1 cellular context compared by ENCODE assay signal in the genomic region with DNA sequence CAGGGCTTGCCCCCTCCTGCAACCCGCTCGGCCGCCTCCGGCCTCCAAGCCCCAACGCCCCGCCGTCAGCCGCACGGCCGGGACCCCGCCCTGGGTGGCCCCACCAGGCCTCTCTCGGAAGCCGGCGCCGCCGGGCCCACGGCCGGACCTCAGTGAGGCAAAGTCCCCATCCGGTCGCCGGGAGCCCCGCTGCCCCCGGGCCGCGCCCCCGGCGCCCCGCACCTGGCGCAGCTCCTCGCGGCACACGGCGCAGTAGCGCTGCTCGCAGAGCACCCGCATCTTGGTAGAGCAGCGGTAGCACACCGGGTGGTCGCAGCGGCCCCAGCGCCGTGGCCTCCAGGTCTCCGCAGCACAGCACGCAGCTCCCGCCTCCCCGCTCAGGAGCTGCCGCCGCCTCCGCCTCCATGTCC.
TF ChIP-seq lines count a peak whose summit lies in the region.

No MANE protein-coding gene starts in this region.

TF ChIP-seq in K562, 482 proteins besides CTCF, POLR2A, EP300 and RAD21 (continued from another document):
- TF ChIP-seq, protein P1, sequence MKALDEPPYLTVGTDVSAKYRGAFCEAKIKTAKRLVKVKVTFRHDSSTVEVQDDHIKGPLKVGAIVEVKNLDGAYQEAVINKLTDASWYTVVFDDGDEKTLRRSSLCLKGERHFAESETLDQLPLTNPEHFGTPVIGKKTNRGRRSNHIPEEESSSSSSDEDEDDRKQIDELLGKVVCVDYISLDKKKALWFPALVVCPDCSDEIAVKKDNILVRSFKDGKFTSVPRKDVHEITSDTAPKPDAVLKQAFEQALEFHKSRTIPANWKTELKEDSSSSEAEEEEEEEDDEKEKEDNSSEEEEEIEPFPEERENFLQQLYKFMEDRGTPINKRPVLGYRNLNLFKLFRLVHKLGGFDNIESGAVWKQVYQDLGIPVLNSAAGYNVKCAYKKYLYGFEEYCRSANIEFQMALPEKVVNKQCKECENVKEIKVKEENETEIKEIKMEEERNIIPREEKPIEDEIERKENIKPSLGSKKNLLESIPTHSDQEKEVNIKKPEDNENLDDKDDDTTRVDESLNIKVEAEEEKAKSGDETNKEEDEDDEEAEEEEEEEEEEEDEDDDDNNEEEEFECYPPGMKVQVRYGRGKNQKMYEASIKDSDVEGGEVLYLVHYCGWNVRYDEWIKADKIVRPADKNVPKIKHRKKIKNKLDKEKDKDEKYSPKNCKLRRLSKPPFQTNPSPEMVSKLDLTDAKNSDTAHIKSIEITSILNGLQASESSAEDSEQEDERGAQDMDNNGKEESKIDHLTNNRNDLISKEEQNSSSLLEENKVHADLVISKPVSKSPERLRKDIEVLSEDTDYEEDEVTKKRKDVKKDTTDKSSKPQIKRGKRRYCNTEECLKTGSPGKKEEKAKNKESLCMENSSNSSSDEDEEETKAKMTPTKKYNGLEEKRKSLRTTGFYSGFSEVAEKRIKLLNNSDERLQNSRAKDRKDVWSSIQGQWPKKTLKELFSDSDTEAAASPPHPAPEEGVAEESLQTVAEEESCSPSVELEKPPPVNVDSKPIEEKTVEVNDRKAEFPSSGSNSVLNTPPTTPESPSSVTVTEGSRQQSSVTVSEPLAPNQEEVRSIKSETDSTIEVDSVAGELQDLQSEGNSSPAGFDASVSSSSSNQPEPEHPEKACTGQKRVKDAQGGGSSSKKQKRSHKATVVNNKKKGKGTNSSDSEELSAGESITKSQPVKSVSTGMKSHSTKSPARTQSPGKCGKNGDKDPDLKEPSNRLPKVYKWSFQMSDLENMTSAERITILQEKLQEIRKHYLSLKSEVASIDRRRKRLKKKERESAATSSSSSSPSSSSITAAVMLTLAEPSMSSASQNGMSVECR (CRISPR knock-in tag; IDR thresholded peaks at IDR 0.05) = no peak
- TF ChIP-seq, protein P2, sequence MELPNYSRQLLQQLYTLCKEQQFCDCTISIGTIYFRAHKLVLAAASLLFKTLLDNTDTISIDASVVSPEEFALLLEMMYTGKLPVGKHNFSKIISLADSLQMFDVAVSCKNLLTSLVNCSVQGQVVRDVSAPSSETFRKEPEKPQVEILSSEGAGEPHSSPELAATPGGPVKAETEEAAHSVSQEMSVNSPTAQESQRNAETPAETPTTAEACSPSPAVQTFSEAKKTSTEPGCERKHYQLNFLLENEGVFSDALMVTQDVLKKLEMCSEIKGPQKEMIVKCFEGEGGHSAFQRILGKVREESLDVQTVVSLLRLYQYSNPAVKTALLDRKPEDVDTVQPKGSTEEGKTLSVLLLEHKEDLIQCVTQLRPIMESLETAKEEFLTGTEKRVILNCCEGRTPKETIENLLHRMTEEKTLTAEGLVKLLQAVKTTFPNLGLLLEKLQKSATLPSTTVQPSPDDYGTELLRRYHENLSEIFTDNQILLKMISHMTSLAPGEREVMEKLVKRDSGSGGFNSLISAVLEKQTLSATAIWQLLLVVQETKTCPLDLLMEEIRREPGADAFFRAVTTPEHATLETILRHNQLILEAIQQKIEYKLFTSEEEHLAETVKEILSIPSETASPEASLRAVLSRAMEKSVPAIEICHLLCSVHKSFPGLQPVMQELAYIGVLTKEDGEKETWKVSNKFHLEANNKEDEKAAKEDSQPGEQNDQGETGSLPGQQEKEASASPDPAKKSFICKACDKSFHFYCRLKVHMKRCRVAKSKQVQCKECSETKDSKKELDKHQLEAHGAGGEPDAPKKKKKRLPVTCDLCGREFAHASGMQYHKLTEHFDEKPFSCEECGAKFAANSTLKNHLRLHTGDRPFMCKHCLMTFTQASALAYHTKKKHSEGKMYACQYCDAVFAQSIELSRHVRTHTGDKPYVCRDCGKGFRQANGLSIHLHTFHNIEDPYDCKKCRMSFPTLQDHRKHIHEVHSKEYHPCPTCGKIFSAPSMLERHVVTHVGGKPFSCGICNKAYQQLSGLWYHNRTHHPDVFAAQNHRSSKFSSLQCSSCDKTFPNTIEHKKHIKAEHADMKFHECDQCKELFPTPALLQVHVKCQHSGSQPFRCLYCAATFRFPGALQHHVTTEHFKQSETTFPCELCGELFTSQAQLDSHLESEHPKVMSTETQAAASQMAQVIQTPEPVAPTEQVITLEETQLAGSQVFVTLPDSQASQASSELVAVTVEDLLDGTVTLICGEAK (IDR thresholded peaks at IDR 0.05) = no peak
- TF ChIP-seq, protein P2 (CRISPR knock-in tag; IDR thresholded peaks at IDR 0.05) = no peak
- TF ChIP-seq ZSCAN29 (IDR thresholded peaks at IDR 0.05) (no peak), PHF20 (IDR thresholded peaks at IDR 0.05; ENCODE audit: partially characterized antibody) (no peak), SIN3A (IDR thresholded peaks at IDR 0.05; ENCODE audit: borderline replicate concordance in 2 of 2, control insufficient read depth in 1 of 2, low read depth in 2 of 2, low read length in 2 of 2) (0 out of 4 replicates have a peak, but pooled peaks of 1 of the 2 experiments have one; percentile 68), RCOR1 (IDR thresholded peaks at IDR 0.05; ENCODE audit: borderline replicate concordance in 1 of 2, low read depth in 2 of 2, low read length in 2 of 2) (no peak), ZNF121 (CRISPR knock-in tag; conservative IDR thresholded peaks at IDR 0.05) (no peak), XRCC5 (IDR thresholded peaks at IDR 0.05; ENCODE audit: low read depth, low read length) (no peak), EHMT2 (IDR thresholded peaks at IDR 0.05) (no peak), ZNF707 (CRISPR knock-in tag; conservative IDR thresholded peaks at IDR 0.05) (no peak), NUFIP1 (IDR thresholded peaks at IDR 0.05; ENCODE audit: partially characterized antibody) (no peak), TFAM (CRISPR knock-in tag; conservative IDR thresholded peaks at IDR 0.05) (no peak), KLF16 (IDR thresholded peaks at IDR 0.05) (no peak)
- TF ChIP-seq, protein P3, sequence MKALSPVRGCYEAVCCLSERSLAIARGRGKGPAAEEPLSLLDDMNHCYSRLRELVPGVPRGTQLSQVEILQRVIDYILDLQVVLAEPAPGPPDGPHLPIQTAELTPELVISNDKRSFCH (CRISPR knock-in tag; IDR thresholded peaks at IDR 0.05) = no peak
- TF ChIP-seq, protein P3 (tag; IDR thresholded peaks at IDR 0.05) = no peak
- TF ChIP-seq, protein P4, sequence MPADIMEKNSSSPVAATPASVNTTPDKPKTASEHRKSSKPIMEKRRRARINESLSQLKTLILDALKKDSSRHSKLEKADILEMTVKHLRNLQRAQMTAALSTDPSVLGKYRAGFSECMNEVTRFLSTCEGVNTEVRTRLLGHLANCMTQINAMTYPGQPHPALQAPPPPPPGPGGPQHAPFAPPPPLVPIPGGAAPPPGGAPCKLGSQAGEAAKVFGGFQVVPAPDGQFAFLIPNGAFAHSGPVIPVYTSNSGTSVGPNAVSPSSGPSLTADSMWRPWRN (IDR thresholded peaks at IDR 0.05; ENCODE audit: low read depth) = no peak
- TF ChIP-seq, protein P5, sequence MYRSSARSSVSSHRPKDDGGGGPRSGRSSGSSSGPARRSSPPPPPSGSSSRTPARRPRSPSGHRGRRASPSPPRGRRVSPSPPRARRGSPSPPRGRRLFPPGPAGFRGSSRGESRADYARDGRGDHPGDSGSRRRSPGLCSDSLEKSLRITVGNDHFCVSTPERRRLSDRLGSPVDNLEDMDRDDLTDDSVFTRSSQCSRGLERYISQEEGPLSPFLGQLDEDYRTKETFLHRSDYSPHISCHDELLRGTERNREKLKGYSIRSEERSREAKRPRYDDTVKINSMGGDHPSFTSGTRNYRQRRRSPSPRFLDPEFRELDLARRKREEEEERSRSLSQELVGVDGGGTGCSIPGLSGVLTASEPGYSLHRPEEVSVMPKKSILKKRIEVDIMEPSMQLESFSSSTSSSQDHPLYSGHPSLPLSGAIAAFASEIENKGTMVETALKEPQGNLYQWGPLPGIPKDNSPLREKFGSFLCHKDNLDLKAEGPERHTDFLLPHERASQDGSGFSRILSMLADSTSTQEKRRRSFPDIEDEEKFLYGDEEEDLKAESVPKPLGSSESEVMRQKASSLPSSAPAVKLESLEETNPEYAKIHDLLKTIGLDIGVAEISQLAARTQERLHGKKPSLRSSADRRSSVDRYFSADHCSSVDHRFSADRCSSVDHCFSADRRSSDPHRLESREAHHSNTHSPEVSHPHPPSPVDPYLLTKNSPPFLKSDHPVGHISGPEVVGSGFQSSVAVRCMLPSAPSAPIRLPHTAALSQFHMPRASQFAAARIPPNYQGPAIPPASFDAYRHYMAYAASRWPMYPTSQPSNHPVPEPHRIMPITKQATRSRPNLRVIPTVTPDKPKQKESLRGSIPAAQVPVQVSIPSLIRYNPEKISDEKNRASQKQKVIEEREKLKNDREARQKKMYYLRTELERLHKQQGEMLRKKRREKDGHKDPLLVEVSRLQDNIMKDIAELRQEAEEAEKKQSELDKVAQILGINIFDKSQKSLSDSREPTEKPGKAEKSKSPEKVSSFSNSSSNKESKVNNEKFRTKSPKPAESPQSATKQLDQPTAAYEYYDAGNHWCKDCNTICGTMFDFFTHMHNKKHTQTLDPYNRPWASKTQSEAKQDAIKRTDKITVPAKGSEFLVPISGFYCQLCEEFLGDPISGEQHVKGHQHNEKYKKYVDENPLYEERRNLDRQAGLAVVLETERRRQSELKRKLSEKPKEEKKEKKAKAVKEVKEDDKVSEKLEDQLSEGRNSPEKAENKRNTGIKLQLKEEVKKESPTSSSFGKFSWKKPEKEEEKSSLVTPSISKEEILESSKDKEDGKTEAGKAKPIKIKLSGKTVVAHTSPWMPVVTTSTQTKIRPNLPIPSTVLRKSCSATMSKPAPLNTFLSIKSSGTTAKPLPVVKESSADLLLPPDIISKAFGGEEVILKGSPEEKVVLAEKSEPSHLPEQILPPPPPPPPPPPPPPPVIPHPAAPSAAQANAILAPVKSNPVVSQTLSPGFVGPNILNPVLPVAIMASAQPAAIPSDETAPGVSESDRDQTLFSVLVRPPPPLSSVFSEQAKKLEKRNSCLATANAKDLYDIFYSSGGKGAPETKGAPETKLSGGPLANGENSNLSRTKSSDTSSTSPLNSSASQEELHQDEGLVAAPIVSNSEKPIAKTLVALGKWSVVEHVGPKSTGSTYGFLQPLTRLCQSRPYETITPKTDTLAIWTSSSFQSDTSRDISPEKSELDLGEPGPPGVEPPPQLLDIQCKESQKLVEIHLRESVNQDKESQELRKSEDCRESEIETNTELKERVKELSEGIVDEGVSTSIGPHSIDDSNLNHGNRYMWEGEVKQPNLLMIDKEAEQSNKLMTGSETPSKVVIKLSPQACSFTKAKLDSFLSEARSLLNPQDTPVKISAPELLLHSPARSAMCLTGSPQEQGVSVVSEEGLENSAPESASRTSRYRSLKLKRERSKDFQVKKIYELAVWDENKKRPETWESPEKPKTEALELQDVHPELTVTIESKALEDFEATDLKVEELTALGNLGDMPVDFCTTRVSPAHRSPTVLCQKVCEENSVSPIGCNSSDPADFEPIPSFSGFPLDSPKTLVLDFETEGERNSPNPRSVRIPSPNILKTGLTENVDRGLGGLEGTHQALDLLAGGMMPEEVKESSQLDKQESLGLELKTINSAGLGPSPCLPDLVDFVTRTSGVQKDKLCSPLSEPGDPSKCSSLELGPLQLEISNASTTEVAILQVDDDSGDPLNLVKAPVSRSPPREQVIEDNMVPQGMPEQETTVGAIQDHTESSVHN (IDR thresholded peaks at IDR 0.05; ENCODE audit: borderline replicate concordance in 1 of 2, low read depth in 1 of 2) = no peak
- TF ChIP-seq, protein P6, sequence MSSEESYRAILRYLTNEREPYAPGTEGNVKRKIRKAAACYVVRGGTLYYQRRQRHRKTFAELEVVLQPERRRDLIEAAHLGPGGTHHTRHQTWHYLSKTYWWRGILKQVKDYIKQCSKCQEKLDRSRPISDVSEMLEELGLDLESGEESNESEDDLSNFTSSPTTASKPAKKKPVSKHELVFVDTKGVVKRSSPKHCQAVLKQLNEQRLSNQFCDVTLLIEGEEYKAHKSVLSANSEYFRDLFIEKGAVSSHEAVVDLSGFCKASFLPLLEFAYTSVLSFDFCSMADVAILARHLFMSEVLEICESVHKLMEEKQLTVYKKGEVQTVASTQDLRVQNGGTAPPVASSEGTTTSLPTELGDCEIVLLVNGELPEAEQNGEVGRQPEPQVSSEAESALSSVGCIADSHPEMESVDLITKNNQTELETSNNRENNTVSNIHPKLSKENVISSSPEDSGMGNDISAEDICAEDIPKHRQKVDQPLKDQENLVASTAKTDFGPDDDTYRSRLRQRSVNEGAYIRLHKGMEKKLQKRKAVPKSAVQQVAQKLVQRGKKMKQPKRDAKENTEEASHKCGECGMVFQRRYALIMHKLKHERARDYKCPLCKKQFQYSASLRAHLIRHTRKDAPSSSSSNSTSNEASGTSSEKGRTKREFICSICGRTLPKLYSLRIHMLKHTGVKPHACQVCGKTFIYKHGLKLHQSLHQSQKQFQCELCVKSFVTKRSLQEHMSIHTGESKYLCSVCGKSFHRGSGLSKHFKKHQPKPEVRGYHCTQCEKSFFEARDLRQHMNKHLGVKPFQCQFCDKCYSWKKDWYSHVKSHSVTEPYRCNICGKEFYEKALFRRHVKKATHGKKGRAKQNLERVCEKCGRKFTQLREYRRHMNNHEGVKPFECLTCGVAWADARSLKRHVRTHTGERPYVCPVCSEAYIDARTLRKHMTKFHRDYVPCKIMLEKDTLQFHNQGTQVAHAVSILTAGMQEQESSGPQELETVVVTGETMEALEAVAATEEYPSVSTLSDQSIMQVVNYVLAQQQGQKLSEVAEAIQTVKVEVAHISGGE (CRISPR knock-in tag; IDR thresholded peaks at IDR 0.05) = peak in 1 of 3 experiments; percentile 27; a peak in 1 of 6 replicates
